ENCODE assay signal across 28 cellular contexts in the genomic region with DNA sequence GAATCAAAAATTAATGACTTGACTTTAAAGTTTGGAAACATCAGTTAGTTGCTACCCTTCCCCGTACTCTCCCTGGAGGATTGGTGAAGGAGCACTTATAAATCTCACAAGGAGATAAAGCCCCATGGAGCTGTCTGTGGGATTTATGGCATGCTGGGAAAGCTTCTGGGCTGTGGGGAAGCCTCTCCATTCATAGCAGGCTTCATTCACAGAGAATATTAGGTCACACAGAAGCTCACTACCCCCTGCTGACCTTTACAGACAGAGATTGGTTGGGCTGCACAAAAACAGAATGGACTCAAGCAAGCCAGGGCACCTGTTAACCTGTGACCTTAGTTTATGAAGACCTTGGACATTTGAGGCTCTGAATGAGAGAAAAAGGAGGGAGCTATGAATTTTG.
DNase-seq lines count a peak whose midpoint lies in the region; ATAC-seq and TF ChIP-seq lines count a peak whose summit lies in the region.
"Had no signal": no experiment of that assay in that cellular context is flagged by ENCODE, and none has a peak within 500 bp of the region (broad histone marks: within the 10 kb centered on the region; RNA-seq: fewer than 3 reads in every experiment).

No MANE protein-coding gene starts in this region.

- H3K27ac ChIP-seq in HEK293 (ENCODE audit: extremely low read depth, low read depth, low read length) = no peak overlapping the region
- H3K27ac ChIP-seq in coronary artery = no peak overlapping the region
- H3K27ac ChIP-seq: PC-9, testis had no signal

- POLR2A ChIA-PET in HEK293 (lab: Yijun Ruan, JAX) = no interaction called here

- H3K36me3 Mint-ChIP-seq in nephron progenitor cell (ENCODE audit: low read depth) = peaks cover 7% of the 10 kb centered on the region
- H3K36me3 Mint-ChIP-seq: CD14-positive monocyte had no signal

- no peak overlapping the region for H3K27ac Mint-ChIP-seq in nephron progenitor cell
- H3K27ac Mint-ChIP-seq: activated CD8-positive, alpha-beta T cell treated with anti-CD3 and anti-CD28 coated beads for 36 hours; activated naive CD4-positive, alpha-beta T cell treated with anti-CD3 and anti-CD28 coated beads for 36 hours; CD14-positive monocyte; H9; naive thymus-derived CD8-positive, alpha-beta T cell had no signal

- ATAC-seq in GM18907 (IDR thresholded peaks at IDR 0.05; ENCODE audit: unreplicated experiment) = no peak
- ATAC-seq: activated CD8-positive, alpha-beta T cell treated with anti-CD3 and anti-CD28 coated beads for 36 hours; naive thymus-derived CD8-positive, alpha-beta T cell; stimulated activated naive CD8-positive, alpha-beta T cell treated with anti-CD3 and anti-CD28 coated beads, Interleukin-15, Interleukin-2, amounts not matched to agents 100 U/mL and 50 U/mL, for 24 hours had no signal

- TF ChIP-seq CTCF in HEK293 (tag by site-specific recombination; IDR thresholded peaks at IDR 0.05) = no peak
- no peak for TF ChIP-seq CTCF in nephron progenitor cell (IDR thresholded peaks at IDR 0.05)
- no peak for TF ChIP-seq CTCF in coronary artery (IDR thresholded peaks at IDR 0.05)

- CTCF ChIA-PET in HEK293 (lab: Yijun Ruan, JAX) = interaction anchor here (0.6 to 1.7 kb wide), 3 partner anchors 52 to 874 kb away, joined by 3 to 5 read pairs (median 3); no protein-coding TSS in a partner anchor

- H3K9me3 Mint-ChIP-seq in nephron progenitor cell = no peaks in the 10 kb centered on the region
- H3K9me3 Mint-ChIP-seq: activated CD8-positive, alpha-beta T cell treated with anti-CD3 and anti-CD28 coated beads for 36 hours; activated naive CD4-positive, alpha-beta T cell treated with anti-CD3 and anti-CD28 coated beads for 36 hours; brain; CD14-positive monocyte; H9; naive thymus-derived CD8-positive, alpha-beta T cell had no signal

- peaks cover 21% of the 10 kb centered on the region for H3K4me1 Mint-ChIP-seq in nephron progenitor cell
- H3K4me1 Mint-ChIP-seq: CD14-positive monocyte had no signal

- peaks cover 11% of the 10 kb centered on the region for H3K4me1 ChIP-seq in HEK293 (ENCODE audit: control insufficient read depth, insufficient read depth, low read length)
- H3K4me1 ChIP-seq: testis had no signal

- H3K9me3 ChIP-seq in HEK293 (ENCODE audit: control insufficient read depth, insufficient read depth, low read depth, low read length) = no peaks in the 10 kb centered on the region
- H3K9me3 ChIP-seq: adrenal gland, Caco-2, testis had no signal

- no peaks in the 10 kb centered on the region for H3K27me3 Mint-ChIP-seq in nephron progenitor cell (ENCODE audit: low read depth, poor library complexity)
- H3K27me3 Mint-ChIP-seq: activated CD8-positive, alpha-beta T cell treated with anti-CD3 and anti-CD28 coated beads for 36 hours; brain; naive thymus-derived CD8-positive, alpha-beta T cell had no signal

- H3K4me3 ChIP-seq in HEK293 (ENCODE audit: low read depth, low read length) (no peak overlapping the region), coronary artery (no peak overlapping the region)
- H3K4me3 ChIP-seq: adrenal gland, PC-9, testis had no signal

- H3K4me3 Mint-ChIP-seq in nephron progenitor cell = no peak overlapping the region
- H3K4me3 Mint-ChIP-seq: activated CD8-positive, alpha-beta T cell treated with anti-CD3 and anti-CD28 coated beads for 36 hours; activated naive CD4-positive, alpha-beta T cell treated with anti-CD3 and anti-CD28 coated beads for 36 hours; CD14-positive monocyte; H9; naive thymus-derived CD8-positive, alpha-beta T cell had no signal

- peak; percentile 18 to 46 for DNase-seq in NCI-H187 (lab: John Stamatoyannopoulos, UW)
- no peak for DNase-seq in NCI-H187 treated with DMSO at 0.1 percent for 48 hours (lab: John Stamatoyannopoulos, UW)
- peak; percentile 43 for DNase-seq in cerebellar cortex (ENCODE audit: low spot score)
- peak; percentile 22 for DNase-seq in nephron progenitor cell
- no peak for DNase-seq in coronary artery (ENCODE audit: low spot score)
- no peak for DNase-seq in activated CD4-positive, alpha-beta T cell treated with anti-CD3 and anti-CD28 coated beads, Interleukin-2, amount 50 U/mL, for 4 hours
- DNase-seq: activated CD8-positive, alpha-beta T cell treated with anti-CD3 and anti-CD28 coated beads for 36 hours; activated naive CD4-positive, alpha-beta T cell treated with anti-CD3 and anti-CD28 coated beads for 36 hours; Caco-2; DMS79; effector memory CD4-positive, alpha-beta T cell; GF-D8; H9; head of caudate nucleus; Kasumi-1; naive thymus-derived CD8-positive, alpha-beta T cell; NCI-H1436; PC-9; SHP77; small intestine; stimulated activated CD4-positive, alpha-beta T cell treated with anti-CD3 and anti-CD28 coated beads, Interleukin-1b, Interleukin-23, amount 100 ng/mL, for 48 hours; stimulated activated naive CD8-positive, alpha-beta T cell treated with anti-CD3 and anti-CD28 coated beads, Interleukin-15, Interleukin-2, amounts not matched to agents 100 U/mL and 50 U/mL, for 24 hours; testis had no signal

- no peaks in the 10 kb centered on the region for H3K36me3 ChIP-seq in HEK293 (ENCODE audit: control insufficient read depth in 2 of 2, insufficient read depth in 1 of 2, low read length in 2 of 2)
- H3K36me3 ChIP-seq: adrenal gland had no signal

TF ChIP-seq in HEK293, 187 proteins besides CTCF, POLR2A, EP300 and RAD21 (continues in another document):
- TF ChIP-seq OSR2 (tag by site-specific recombination; IDR thresholded peaks at IDR 0.05) = peak; percentile 95
- no peak for TF ChIP-seq ZNF132 (tag by site-specific recombination; IDR thresholded peaks at IDR 0.05; ENCODE audit: borderline replicate concordance)
- no peak for TF ChIP-seq ZNF140 (tag by site-specific recombination; IDR thresholded peaks at IDR 0.05)
- TF ChIP-seq ZNF660 (tag by site-specific recombination; IDR thresholded peaks at IDR 0.05) = no peak
- no peak for TF ChIP-seq ZNF426 (tag by site-specific recombination; IDR thresholded peaks at IDR 0.05)
- TF ChIP-seq, protein P1, sequence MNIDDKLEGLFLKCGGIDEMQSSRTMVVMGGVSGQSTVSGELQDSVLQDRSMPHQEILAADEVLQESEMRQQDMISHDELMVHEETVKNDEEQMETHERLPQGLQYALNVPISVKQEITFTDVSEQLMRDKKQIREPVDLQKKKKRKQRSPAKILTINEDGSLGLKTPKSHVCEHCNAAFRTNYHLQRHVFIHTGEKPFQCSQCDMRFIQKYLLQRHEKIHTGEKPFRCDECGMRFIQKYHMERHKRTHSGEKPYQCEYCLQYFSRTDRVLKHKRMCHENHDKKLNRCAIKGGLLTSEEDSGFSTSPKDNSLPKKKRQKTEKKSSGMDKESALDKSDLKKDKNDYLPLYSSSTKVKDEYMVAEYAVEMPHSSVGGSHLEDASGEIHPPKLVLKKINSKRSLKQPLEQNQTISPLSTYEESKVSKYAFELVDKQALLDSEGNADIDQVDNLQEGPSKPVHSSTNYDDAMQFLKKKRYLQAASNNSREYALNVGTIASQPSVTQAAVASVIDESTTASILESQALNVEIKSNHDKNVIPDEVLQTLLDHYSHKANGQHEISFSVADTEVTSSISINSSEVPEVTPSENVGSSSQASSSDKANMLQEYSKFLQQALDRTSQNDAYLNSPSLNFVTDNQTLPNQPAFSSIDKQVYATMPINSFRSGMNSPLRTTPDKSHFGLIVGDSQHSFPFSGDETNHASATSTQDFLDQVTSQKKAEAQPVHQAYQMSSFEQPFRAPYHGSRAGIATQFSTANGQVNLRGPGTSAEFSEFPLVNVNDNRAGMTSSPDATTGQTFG (tag by site-specific recombination; IDR thresholded peaks at IDR 0.05; ENCODE audit: borderline replicate concordance) = no peak
- peak; percentile 71 for TF ChIP-seq GLIS1 (tag by site-specific recombination; IDR thresholded peaks at IDR 0.05)
- TF ChIP-seq ZNF211 (tag by site-specific recombination; IDR thresholded peaks at IDR 0.05; ENCODE audit: low read depth) = no peak
- no peak for TF ChIP-seq YY2 (tag by site-specific recombination; IDR thresholded peaks at IDR 0.05)
- no peak for TF ChIP-seq ZNF701 (tag by site-specific recombination; IDR thresholded peaks at IDR 0.05)
- peak; percentile 86 for TF ChIP-seq ZNF10 (tag by site-specific recombination; IDR thresholded peaks at IDR 0.05)
- TF ChIP-seq, protein P2, sequence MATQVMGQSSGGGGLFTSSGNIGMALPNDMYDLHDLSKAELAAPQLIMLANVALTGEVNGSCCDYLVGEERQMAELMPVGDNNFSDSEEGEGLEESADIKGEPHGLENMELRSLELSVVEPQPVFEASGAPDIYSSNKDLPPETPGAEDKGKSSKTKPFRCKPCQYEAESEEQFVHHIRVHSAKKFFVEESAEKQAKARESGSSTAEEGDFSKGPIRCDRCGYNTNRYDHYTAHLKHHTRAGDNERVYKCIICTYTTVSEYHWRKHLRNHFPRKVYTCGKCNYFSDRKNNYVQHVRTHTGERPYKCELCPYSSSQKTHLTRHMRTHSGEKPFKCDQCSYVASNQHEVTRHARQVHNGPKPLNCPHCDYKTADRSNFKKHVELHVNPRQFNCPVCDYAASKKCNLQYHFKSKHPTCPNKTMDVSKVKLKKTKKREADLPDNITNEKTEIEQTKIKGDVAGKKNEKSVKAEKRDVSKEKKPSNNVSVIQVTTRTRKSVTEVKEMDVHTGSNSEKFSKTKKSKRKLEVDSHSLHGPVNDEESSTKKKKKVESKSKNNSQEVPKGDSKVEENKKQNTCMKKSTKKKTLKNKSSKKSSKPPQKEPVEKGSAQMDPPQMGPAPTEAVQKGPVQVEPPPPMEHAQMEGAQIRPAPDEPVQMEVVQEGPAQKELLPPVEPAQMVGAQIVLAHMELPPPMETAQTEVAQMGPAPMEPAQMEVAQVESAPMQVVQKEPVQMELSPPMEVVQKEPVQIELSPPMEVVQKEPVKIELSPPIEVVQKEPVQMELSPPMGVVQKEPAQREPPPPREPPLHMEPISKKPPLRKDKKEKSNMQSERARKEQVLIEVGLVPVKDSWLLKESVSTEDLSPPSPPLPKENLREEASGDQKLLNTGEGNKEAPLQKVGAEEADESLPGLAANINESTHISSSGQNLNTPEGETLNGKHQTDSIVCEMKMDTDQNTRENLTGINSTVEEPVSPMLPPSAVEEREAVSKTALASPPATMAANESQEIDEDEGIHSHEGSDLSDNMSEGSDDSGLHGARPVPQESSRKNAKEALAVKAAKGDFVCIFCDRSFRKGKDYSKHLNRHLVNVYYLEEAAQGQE (tag by site-specific recombination; IDR thresholded peaks at IDR 0.05) = 0 out of 2 replicates have a peak, but pooled peaks have one; percentile 14
- no peak for TF ChIP-seq ZNF416 (tag by site-specific recombination; IDR thresholded peaks at IDR 0.05)

Comparison
In these comparisons a context has a peak if more than half of its experiments do, and no peak if none do; other contexts are left out.
1. DNase-seq: peak in NCI-H187 (2 of 2), cerebellar cortex (single experiment) and nephron progenitor cell (single experiment); none in NCI-H187 treated with DMSO at 0.1 percent for 48 hours (single experiment), coronary artery (single experiment) and activated CD4-positive, alpha-beta T cell treated with anti-CD3 and anti-CD28 coated beads, Interleukin-2, amount 50 U/mL, for 4 hours (0 of 2).